ENCODE assay signal across 12 cellular contexts in genomic region chr10:133230387-133231195, GRCh38. TPM values are rescaled to one million over a fixed set of nuclear protein-coding genes. Genes with fewer than 3 reads are reported as not detected.
DNase-seq lines count a peak whose midpoint lies in the region; TF ChIP-seq lines count a peak whose summit lies in the region.
"Had no signal": no experiment of that assay in that cellular context is flagged by ENCODE, and none has a peak within 500 bp of the region (broad histone marks: within the 10 kb centered on the region; RNA-seq: fewer than 3 reads in every experiment).

No MANE protein-coding gene starts in this region.

- POLR2A ChIA-PET in OCI-LY7 (lab: Charles Lee) = no interaction called here

- peak; percentile 33 for DNase-seq in Ammon's horn (ENCODE audit: low spot score)
- DNase-seq in D341Med (ENCODE audit: low spot score) = peak; percentile 53
- DNase-seq in WERI-Rb-1 = no peak
- peak; percentile 79 for DNase-seq in left kidney (ENCODE audit: low read depth, low spot score)
- DNase-seq in superior temporal gyrus (ENCODE audit: extremely low spot score) = no peak
- no peak for DNase-seq in SW 1271 (lab: John Stamatoyannopoulos, UW)
- no peak for DNase-seq in OCI-LY7 (ENCODE audit: low spot score)
- no peak for DNase-seq in nucleus accumbens (lab: John Stamatoyannopoulos, UW)
- DNase-seq: foreskin melanocyte, NCI-H2081 treated with DMSO at 0.1 percent for 48 hours had no signal

- H3K9me3 ChIP-seq in WERI-Rb-1 (ENCODE audit: severe bottlenecking) (no peaks in the 10 kb centered on the region), OCI-LY7 (ENCODE audit: low read length) (no peaks in the 10 kb centered on the region)

- no peak overlapping the region for H3K4me2 ChIP-seq in OCI-LY7 (ENCODE audit: low read length)

- no peaks in the 10 kb centered on the region for H3K79me2 ChIP-seq in OCI-LY7 (ENCODE audit: insufficient read depth, low read depth, low read length)

- intact Hi-C loops in OCI-LY7 (cut with micrococcal nuclease; ENCODE audit: unreplicated experiment) = no loop called here

- H3K9me2 ChIP-seq in OCI-LY7 (ENCODE audit: insufficient read depth, low read length) = no peaks in the 10 kb centered on the region

- peaks cover 8% of the 10 kb centered on the region for H3K27me3 ChIP-seq in WERI-Rb-1 (ENCODE audit: insufficient read depth, low read depth, severe bottlenecking)

- CTCF ChIA-PET in OCI-LY7 (lab: Charles Lee; ENCODE audit: unreplicated experiment) = no interaction called here

- H3K4me1 ChIP-seq in OCI-LY7 (ENCODE audit: insufficient read depth, low read length, poor library complexity, severe bottlenecking) = no peaks in the 10 kb centered on the region

- H3K36me3 ChIP-seq in WERI-Rb-1 (no peaks in the 10 kb centered on the region), OCI-LY7 (ENCODE audit: insufficient read depth, low read length) (no peaks in the 10 kb centered on the region)

- BruUV-seq in OCI-LY7 (replicated peaks; lab: Mats Ljungman, UMichigan) = no TSS peak

- H3K27ac ChIP-seq in WERI-Rb-1 (no peak overlapping the region), OCI-LY7 (ENCODE audit: low read depth, low read length, poor library complexity, severe bottlenecking) (no peak overlapping the region)

- no peak overlapping the region for H2AFZ ChIP-seq in OCI-LY7 (ENCODE audit: low read length)

- H4K20me1 ChIP-seq in OCI-LY7 (ENCODE audit: insufficient read depth, low read length) = no peaks in the 10 kb centered on the region

- H3K4me3 ChIP-seq in WERI-Rb-1 (ENCODE audit: low read depth, low read length) (peak overlapping the region; percentile 26), OCI-LY7 (ENCODE audit: low read depth, low read length, poor library complexity, severe bottlenecking) (no peak overlapping the region)

- TF ChIP-seq CTCF in WERI-Rb-1 (IDR thresholded peaks at IDR 0.05; ENCODE audit: low read depth, low read length) = no peak
- no peak for TF ChIP-seq CTCF in OCI-LY7 (conservative IDR thresholded peaks at IDR 0.05; ENCODE audit: low read length)

RNA-seq across cellular contexts. Expression of gene UTF1, which starts 0.6 kb away (rescaled TPM):
- not detected in 2 replicates for total RNA-seq in OCI-LY7 (2014; rRNA removed; shearing (Covaris generic))
- not detected in 2 replicates for total RNA-seq in OCI-LY7 (2022)
- total RNA-seq: cerebellum, Daoy had no signal

RNA-seq across cellular contexts. Expression of gene VENTX, which starts 7.1 kb away (rescaled TPM):
- not detected in 2 replicates for total RNA-seq in OCI-LY7 (2014; rRNA removed; shearing (Covaris generic))
- not detected in 2 replicates for total RNA-seq in OCI-LY7 (2022)
- total RNA-seq: Daoy had no signal

RNA-seq across cellular contexts. Expression of gene ADAM8, which starts 46.1 kb away (rescaled TPM):
- 7.5 and 10.0 TPM in 2 replicates for total RNA-seq in OCI-LY7 (2014; rRNA removed; shearing (Covaris generic))
- 16.3 and 17.6 TPM in 2 replicates for total RNA-seq in OCI-LY7 (2022)

Comparison
In these comparisons a context has a peak if more than half of its experiments do, and no peak if none do; other contexts are left out.
1. DNase-seq: peak in Ammon's horn (single experiment), D341Med (single experiment) and left kidney (single experiment); none in WERI-Rb-1 (single experiment), superior temporal gyrus (single experiment), SW 1271 (0 of 2), OCI-LY7 (single experiment) and nucleus accumbens (0 of 56).